Comparison of ENCODE assay signal across 14 cellular contexts in the genomic region with DNA sequence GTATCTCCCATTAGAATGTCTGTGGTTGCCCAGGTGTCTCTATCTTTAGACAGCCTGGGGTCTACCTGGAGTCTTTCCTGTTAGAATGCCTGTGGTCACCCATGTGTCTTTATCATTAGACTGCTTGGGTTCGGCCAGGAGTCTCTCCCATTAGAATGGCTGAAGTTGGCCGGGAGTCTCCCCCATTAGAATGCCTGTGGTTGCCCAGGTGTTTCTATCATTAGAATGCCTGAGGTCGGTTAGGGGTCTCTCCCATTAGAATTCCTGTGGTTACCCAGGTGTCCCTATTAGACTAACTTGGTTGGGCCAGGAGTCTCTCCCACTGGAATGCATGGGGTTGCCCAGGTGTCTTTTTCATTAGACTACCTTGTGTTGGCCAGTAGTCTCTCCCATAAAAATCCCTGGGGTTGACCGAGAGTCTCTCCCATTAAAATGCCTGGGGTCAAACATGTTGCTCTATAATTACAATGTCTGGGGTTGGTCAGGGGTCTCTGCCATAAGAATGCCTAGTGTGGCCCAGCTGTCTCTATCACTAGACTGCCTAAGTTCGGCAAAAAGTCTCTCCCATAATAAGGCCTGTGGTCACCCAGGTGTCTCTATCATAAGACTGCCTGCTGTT.
DNase-seq lines count a peak whose midpoint lies in the region; ATAC-seq and TF ChIP-seq lines count a peak whose summit lies in the region.
"Had no signal": no experiment of that assay in that cellular context is flagged by ENCODE, and none has a peak within 500 bp of the region (broad histone marks: within the 10 kb centered on the region; RNA-seq: fewer than 3 reads in every experiment).

No MANE protein-coding gene starts in this region.

- TF ChIP-seq CTCF in spleen (IDR thresholded peaks at IDR 0.05 in 8 of 11, conservative IDR thresholded peaks at IDR 0.05 in 3 of 11): no peak
- TF ChIP-seq CTCF in breast epithelium (IDR thresholded peaks at IDR 0.05): no peak

- ATAC-seq in HG03354 (IDR thresholded peaks at IDR 0.05; ENCODE audit: poor library complexity, severe bottlenecking, unreplicated experiment): no peak
- ATAC-seq: CD8-positive, alpha-beta T cell had no signal

- H3K4me1 ChIP-seq in spleen (no peaks in the 10 kb centered on the region), breast epithelium (no peaks in the 10 kb centered on the region)
- H3K4me1 ChIP-seq: Caco-2 had no signal

- H3K27ac ChIP-seq in spleen (no peak overlapping the region), breast epithelium (no peak overlapping the region)
- H3K27ac ChIP-seq: 22Rv1 had no signal

- H3K36me3 ChIP-seq in spleen (no peaks in the 10 kb centered on the region), breast epithelium (no peaks in the 10 kb centered on the region)

- H3K4me3 ChIP-seq in spleen (no peak overlapping the region), breast epithelium (no peak overlapping the region)

- WGBS in spleen, 5 donors: 89 to 100% (median 91%) methylated on average over 5 of the region's 5 CpGs

- no peaks in the 10 kb centered on the region for H3K27me3 ChIP-seq in spleen (replicated peaks in 1 of 7)
- no peaks in the 10 kb centered on the region for H3K27me3 ChIP-seq in breast epithelium

- intact Hi-C loops in spleen (cut with DNase I; ENCODE audit: low total_unique reads) (no loop called here), breast epithelium (cut with DNase I; ENCODE audit: low total_unique reads) (no loop called here)

- TF ChIP-seq POLR2A in spleen (IDR thresholded peaks at IDR 0.05): no peak
- TF ChIP-seq POLR2A in breast epithelium (IDR thresholded peaks at IDR 0.05): no peak

- peak; percentile 5 for DNase-seq in activated CD8-positive, alpha-beta memory T cell treated with anti-CD3 and anti-CD28 coated beads for 24 hours
- no peak for DNase-seq in activated CD8-positive, alpha-beta memory T cell treated with anti-CD3 and anti-CD28 coated beads, Interleukin-2, amount 50 U/mL, for 48 hours
- DNase-seq in kidney tubule cell (ENCODE audit: low spot score): peak; percentile 24
- peak; percentile 4 for DNase-seq in spleen
- DNase-seq in breast epithelium (ENCODE audit: low spot score in 2 of 2): no peak
- no peak for DNase-seq in nucleus accumbens (lab: John Stamatoyannopoulos, UW)
- DNase-seq: Caco-2; CD8-positive, alpha-beta T cell; DND-41; GDM1; HCEC 1CT; HFFc6 had no signal

- H3K9me3 ChIP-seq in spleen (peaks cover 5 to 100% (median 98%) of the 10 kb centered on the region in 8 donors), breast epithelium (peaks cover 28 to 65% of the 10 kb centered on the region in 2 donors)

Comparison
In these comparisons a context has a peak if more than half of its experiments do, and no peak if none do; other contexts are left out.
1. DNase-seq: peak in activated CD8-positive, alpha-beta memory T cell treated with anti-CD3 and anti-CD28 coated beads for 24 hours (single experiment), kidney tubule cell (single experiment) and spleen (single experiment); none in activated CD8-positive, alpha-beta memory T cell treated with anti-CD3 and anti-CD28 coated beads, Interleukin-2, amount 50 U/mL, for 48 hours (single experiment), breast epithelium (0 of 2) and nucleus accumbens (0 of 56).